17 cellular contexts compared by ENCODE assay signal in genomic region chr10:114624422-114624821, GRCh38. TPM values are rescaled to one million over a fixed set of nuclear protein-coding genes. Genes with fewer than 3 reads are reported as not detected.
A peak's percentile ranks its signal among the peaks of the same experiment; 100 is the strongest.
DNase-seq lines count a peak whose midpoint lies in the region; ATAC-seq and TF ChIP-seq lines count a peak whose summit lies in the region.
"Had no signal": no experiment of that assay in that cellular context is flagged by ENCODE, and none has a peak within 500 bp of the region (broad histone marks: within the 10 kb centered on the region; RNA-seq: fewer than 3 reads in every experiment).

No MANE protein-coding gene starts in this region.

- H3K4me1 ChIP-seq in BLaER1 treated with 17β-estradiol and CSF1 and Interleukin-3, amounts not matched to agents 10 nM and 100 nM, result peaks cover 0 to 18% (median 14%) of the 10 kb centered on the region in 10 experiments; a peak in 14 of 20 replicates
- H3K4me1 ChIP-seq in Panc1 (ENCODE audit: control insufficient read depth, insufficient read depth, low read length) (peaks cover 99% of the 10 kb centered on the region), esophagus muscularis mucosa (peaks cover 26 to 77% (median 41%) of the 10 kb centered on the region in 4 donors), prostate gland (replicated peaks) (peaks cover 6% of the 10 kb centered on the region)

- in situ Hi-C loops in Panc1 (cut with HindIII; ENCODE audit: low pct_unique_long_range_greater_than_20kb, low sequenced_read_pairs), result no loop called here

- no peak overlapping the region for H3K27ac Mint-ChIP-seq in activated naive CD4-positive, alpha-beta T cell treated with anti-CD3 and anti-CD28 coated beads, Interleukin-2, amount 50 U/mL, for 72 hours
- H3K27ac Mint-ChIP-seq: naive thymus-derived CD8-positive, alpha-beta T cell; T-helper 1 cell treated with Interleukin-12 subunit alpha and Interleukin-12 subunit beta and Interleukin-4 antibody, amounts not matched to agents 30 μg/mL and 1 μg/mL, for 36 hours had no signal

- H3K9ac ChIP-seq in BLaER1 treated with 17β-estradiol and CSF1 and Interleukin-3, amounts not matched to agents 10 nM and 100 nM, result no peak overlapping the region

- H3K9me3 ChIP-seq in BLaER1 treated with 17β-estradiol and CSF1 and Interleukin-3, amounts not matched to agents 10 nM and 100 nM (replicated peaks in 1 of 11), result peaks cover 10 to 24% (median 13%) of the 10 kb centered on the region in 11 experiments
- H3K9me3 ChIP-seq in Panc1 (ENCODE audit: control insufficient read depth, insufficient read depth, low read depth, low read length) (no peaks in the 10 kb centered on the region; the same call in 1 of the 2 replicates), esophagus muscularis mucosa (peaks cover 0 to 9% (median 4%) of the 10 kb centered on the region in 4 donors), prostate gland (no peaks in the 10 kb centered on the region)

- peaks cover 0 to 4% (median 0%) of the 10 kb centered on the region in 11 experiments; a peak in 3 of 22 replicates for H3K27me3 ChIP-seq in BLaER1 treated with 17β-estradiol and CSF1 and Interleukin-3, amounts not matched to agents 10 nM and 100 nM
- H3K27me3 ChIP-seq in Panc1 (ENCODE audit: control insufficient read depth, insufficient read depth, low read length), result no peaks in the 10 kb centered on the region
- H3K27me3 ChIP-seq in esophagus muscularis mucosa, result peaks cover 0 to 6% (median 0%) of the 10 kb centered on the region in 4 donors
- H3K27me3 ChIP-seq in prostate gland (replicated peaks; ENCODE audit: insufficient read depth), result no peaks in the 10 kb centered on the region

- BruUV-seq in Panc1 (replicated peaks; lab: Mats Ljungman, UMichigan), result no TSS peak

- DNase-seq in Panc1 (ENCODE audit: low read depth, low spot score), result no peak
- no peak for DNase-seq in esophagus muscularis mucosa (ENCODE audit: extremely low spot score)
- no peak for DNase-seq in prostate gland (ENCODE audit: low spot score)
- no peak for DNase-seq in HK-2 (ENCODE audit: unreplicated experiment)
- no peak for DNase-seq in activated naive CD4-positive, alpha-beta T cell treated with anti-CD3 and anti-CD28 coated beads, Interleukin-2, amount 50 U/mL, for 72 hours (ENCODE audit: low spot score in 2 of 2)
- DNase-seq in DMS153 treated with DMSO at 0.1 percent for 48 hours (lab: John Stamatoyannopoulos, UW; ENCODE audit: unreplicated experiment), result no peak
- no peak for DNase-seq in sciatic nerve (ENCODE audit: low spot score)
- DNase-seq: activated CD4-positive, alpha-beta T cell treated with anti-CD3 and anti-CD28 coated beads for 1 hour; activated T-cell treated with anti-CD3 and anti-CD28 coated beads for 4 hours; central memory CD4-positive, alpha-beta T cell; glutamatergic neuron; Karpas-422; naive thymus-derived CD8-positive, alpha-beta T cell; stimulated activated CD4-positive, alpha-beta T cell treated with anti-CD3 and anti-CD28 coated beads, Interleukin-4, amount 100 ng/mL, for 4 hours had no signal

- H3K27ac ChIP-seq in BLaER1 treated with 17β-estradiol and CSF1 and Interleukin-3, amounts not matched to agents 10 nM and 100 nM, result no peak overlapping the region
- peak overlapping the region; percentile 95 for H3K27ac ChIP-seq in Panc1 (ENCODE audit: low read length)
- peak overlapping the region; percentile 53 to 60 (median 60) for H3K27ac ChIP-seq in esophagus muscularis mucosa (replicated peaks in 1 of 4)
- peak overlapping the region; percentile 9 to 12 for H3K27ac ChIP-seq in prostate gland

- POLR2A ChIA-PET in Panc1 (lab: Charles Lee), result interaction anchor here (0.6 kb wide), 1 partner anchor 88 kb away, joined by 3 read pairs; no protein-coding TSS in a partner anchor

- CTCF ChIA-PET in Panc1 (lab: Charles Lee), result interaction anchor here (0.5 kb wide), 1 partner anchor 69 kb away, joined by 8 read pairs; no protein-coding TSS in a partner anchor

- ATAC-seq in Panc1, result 0 out of 2 replicates have a peak, but pooled peaks have one; percentile 2
- no peak for ATAC-seq in activated naive CD4-positive, alpha-beta T cell treated with anti-CD3 and anti-CD28 coated beads, Interleukin-2, amount 50 U/mL, for 72 hours
- ATAC-seq in sciatic nerve, result no peak
- ATAC-seq: naive thymus-derived CD8-positive, alpha-beta T cell had no signal

- TF ChIP-seq POLR2A in esophagus muscularis mucosa (IDR thresholded peaks at IDR 0.05; ENCODE audit: low read depth), result no peak
- TF ChIP-seq POLR2A in prostate gland (IDR thresholded peaks at IDR 0.05), result no peak

- no peak for TF ChIP-seq EP300 in esophagus muscularis mucosa (IDR thresholded peaks at IDR 0.05)

- TF ChIP-seq CTCF in Panc1 (IDR thresholded peaks at IDR 0.05), result no peak
- TF ChIP-seq CTCF in esophagus muscularis mucosa (IDR thresholded peaks at IDR 0.05), result no peak
- TF ChIP-seq CTCF in prostate gland (IDR thresholded peaks at IDR 0.05), result no peak

- no peak overlapping the region for H3K4me3 ChIP-seq in BLaER1 treated with 17β-estradiol and CSF1 and Interleukin-3, amounts not matched to agents 10 nM and 100 nM
- no peak overlapping the region for H3K4me3 ChIP-seq in Panc1 (ENCODE audit: low read depth in 2 of 2, low read length in 2 of 2)
- H3K4me3 ChIP-seq in esophagus muscularis mucosa, result no peak overlapping the region
- no peak overlapping the region for H3K4me3 ChIP-seq in prostate gland

- 91% methylated on average over 2 of the region's 2 CpGs for WGBS in esophagus muscularis mucosa
- 84% methylated on average over 2 of the region's 2 CpGs for whole genome bisulfite sequencing in prostate gland

- H3K9me3 Mint-ChIP-seq in activated naive CD4-positive, alpha-beta T cell treated with anti-CD3 and anti-CD28 coated beads, Interleukin-2, amount 50 U/mL, for 72 hours, result peaks cover 9 to 15% of the 10 kb centered on the region in 2 donors

- peak overlapping the region in 9 of 11 experiments; percentile 0 to 52 (median 26); a peak in 11 of 22 replicates for H3K4me2 ChIP-seq in BLaER1 treated with 17β-estradiol and CSF1 and Interleukin-3, amounts not matched to agents 10 nM and 100 nM

- peaks cover 0 to 10% of the 10 kb centered on the region in 2 donors for H3K36me3 Mint-ChIP-seq in activated naive CD4-positive, alpha-beta T cell treated with anti-CD3 and anti-CD28 coated beads, Interleukin-2, amount 50 U/mL, for 72 hours
- H3K36me3 Mint-ChIP-seq: activated naive CD4-positive, alpha-beta T cell treated with anti-CD3 and anti-CD28 coated beads, Interleukin-2, amount 50 U/mL, for 24 hours had no signal

- intact Hi-C loops in Panc1 (cut with micrococcal nuclease; ENCODE audit: unreplicated experiment), result no loop called here
- intact Hi-C loops in esophagus muscularis mucosa (cut with DNase I), result no loop called here
- intact Hi-C loops in prostate gland (cut with DNase I), result no loop called here
- intact Hi-C loops in sciatic nerve (cut with DNase I), result no loop called here

- no peaks in the 10 kb centered on the region for H4K20me1 ChIP-seq in BLaER1 treated with 17β-estradiol and CSF1 and Interleukin-3, amounts not matched to agents 10 nM and 100 nM

- no peaks in the 10 kb centered on the region for H3K36me3 ChIP-seq in BLaER1 treated with 17β-estradiol and CSF1 and Interleukin-3, amounts not matched to agents 10 nM and 100 nM
- no peaks in the 10 kb centered on the region; the same call in 1 of the 2 replicates for H3K36me3 ChIP-seq in Panc1 (ENCODE audit: control insufficient read depth, insufficient read depth, low read length)
- peaks cover 0 to 41% (median 0%) of the 10 kb centered on the region in 4 donors for H3K36me3 ChIP-seq in esophagus muscularis mucosa
- H3K36me3 ChIP-seq in prostate gland, result no peaks in the 10 kb centered on the region

RNA-seq across cellular contexts. Expression of gene ABLIM1, which starts 33.7 kb away (rescaled TPM):
- total RNA-seq in Panc1 (2021; ENCODE audit: unreplicated experiment) (274 TPM), esophagus muscularis mucosa (100 to 1,000 TPM in 3 of 4 donors, 10 to 100 TPM in 1; 83.1 to 145 (median 120) TPM), prostate gland (100 to 1,000 TPM in 1 of 2 donors, 10 to 100 TPM in 1; 43.9 to 138 TPM), sciatic nerve (140 TPM)
- polyA plus RNA-seq in Panc1 (2012; ENCODE audit: insufficient read length), result 97.4 TPM
- total RNA-seq in activated naive CD4-positive, alpha-beta T cell treated with anti-CD3 and anti-CD28 coated beads, Interleukin-2, amount 50 U/mL, for 72 hours, result 100 to 1,000 TPM; 155 to 190 TPM

Comparison
In these comparisons a context has a peak if more than half of its experiments do, and no peak if none do; other contexts are left out.
1. H3K27ac ChIP-seq: peak in Panc1 (single experiment), esophagus muscularis mucosa (4 of 4) and prostate gland (2 of 2); none in BLaER1 treated with 17β-estradiol and CSF1 and Interleukin-3, amounts not matched to agents 10 nM and 100 nM (0 of 11).